In the genomic region with DNA sequence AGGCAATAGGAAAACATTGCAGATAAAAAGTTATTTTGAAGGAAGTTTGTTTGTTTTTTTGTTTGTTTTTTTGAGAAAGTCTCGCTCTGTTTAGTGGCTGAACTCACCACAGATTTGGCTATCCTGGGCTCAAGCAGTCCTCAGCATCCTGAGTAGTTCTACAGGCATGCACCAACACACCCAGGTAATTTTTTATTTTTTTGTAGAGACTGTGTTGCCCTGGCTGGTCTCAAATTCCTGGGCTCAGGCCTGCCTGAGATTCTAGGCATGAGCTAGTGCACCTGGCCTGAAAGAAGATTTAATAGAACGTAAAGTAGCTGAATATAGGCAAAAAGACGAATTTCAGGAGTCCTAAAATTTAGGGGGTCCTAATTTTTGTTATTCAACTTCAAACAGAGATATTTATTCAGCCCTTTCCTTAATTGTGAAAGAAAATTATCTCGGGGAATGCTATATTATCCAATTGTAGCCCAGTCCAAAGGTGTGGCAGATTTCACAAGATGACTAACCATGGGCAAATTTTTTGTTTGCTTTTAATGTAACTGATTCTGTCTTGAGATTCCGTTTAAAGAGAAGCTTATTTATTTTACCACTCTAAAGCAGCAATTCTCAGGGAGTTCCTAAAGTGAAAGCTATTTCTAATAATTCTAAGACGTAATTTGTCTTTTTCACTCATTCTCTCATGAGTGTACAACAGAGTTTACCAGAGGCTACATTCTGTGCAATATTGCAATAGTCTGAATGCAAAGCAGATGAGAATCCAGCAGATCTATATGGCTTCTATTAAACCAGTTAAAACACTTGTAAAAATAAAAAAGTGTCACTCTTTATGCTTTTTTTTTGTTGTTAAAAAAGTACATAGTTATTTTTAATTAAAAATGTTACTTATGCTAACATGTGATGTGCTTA, we compare ENCODE assay signal across 12 cellular contexts. TPM values are rescaled to one million over a fixed set of nuclear protein-coding genes. Genes with fewer than 3 reads are reported as not detected.
DNase-seq lines count a peak whose midpoint lies in the region; ATAC-seq and TF ChIP-seq lines count a peak whose summit lies in the region.
"Had no signal": no experiment of that assay in that cellular context is flagged by ENCODE, and none has a peak within 500 bp of the region (broad histone marks: within the 10 kb centered on the region; RNA-seq: fewer than 3 reads in every experiment).

No MANE protein-coding gene starts in this region.

- H3K4me3 ChIP-seq in DOHH2 (ENCODE audit: low read length) (no peak overlapping the region), retinal pigment epithelial cell (ENCODE audit: low read length) (peak overlapping the region; percentile 51)
- H3K4me3 ChIP-seq: BLaER1 treated with 17β-estradiol and CSF1 and Interleukin-3, amounts not matched to agents 10 nM and 100 nM had no signal

- no peaks in the 10 kb centered on the region for H3K36me3 ChIP-seq in DOHH2 (ENCODE audit: control insufficient read depth, low read length)
- H3K36me3 ChIP-seq: BLaER1 treated with 17β-estradiol and CSF1 and Interleukin-3, amounts not matched to agents 10 nM and 100 nM had no signal

- no peaks in the 10 kb centered on the region for H3K9me3 ChIP-seq in DOHH2 (ENCODE audit: control insufficient read depth, insufficient read depth, low read length)

- no peaks in the 10 kb centered on the region for H4K20me1 ChIP-seq in DOHH2 (ENCODE audit: control insufficient read depth, insufficient read depth, low read depth, low read length)
- H4K20me1 ChIP-seq: BLaER1 treated with 17β-estradiol and CSF1 and Interleukin-3, amounts not matched to agents 10 nM and 100 nM had no signal

- H3K27me3 ChIP-seq in DOHH2 (ENCODE audit: control insufficient read depth, low read length) (peaks cover 3% of the 10 kb centered on the region; the same call in 1 of the 2 replicates), foreskin keratinocyte (no peaks in the 10 kb centered on the region)
- H3K27me3 ChIP-seq: BLaER1 treated with 17β-estradiol and CSF1 and Interleukin-3, amounts not matched to agents 10 nM and 100 nM had no signal

- no peaks in the 10 kb centered on the region for H3K79me2 ChIP-seq in DOHH2 (ENCODE audit: control insufficient read depth, low read length)

- peak; percentile 29 for DNase-seq in SW480 (ENCODE audit: low spot score)
- peak; percentile 77 to 90 for DNase-seq in foreskin keratinocyte
- no peak for DNase-seq in retinal pigment epithelial cell (ENCODE audit: low read depth)
- DNase-seq in amygdala (lab: John Stamatoyannopoulos, UW): no peak
- no peak for DNase-seq in GM19238 (ENCODE audit: insufficient read length, low spot score)
- DNase-seq in NCI-H187 (lab: John Stamatoyannopoulos, UW): no peak
- no peak for DNase-seq in central memory CD4-positive, alpha-beta T cell
- DNase-seq: activated naive CD4-positive, alpha-beta T cell treated with anti-CD3 and anti-CD28 coated beads, Interleukin-2, amount 10 ng/mL, durations not matched to agents 7 days and 5 days; effector CD8-positive, alpha-beta T cell; stimulated activated CD4-positive, alpha-beta T cell treated with anti-CD3 and anti-CD28 coated beads, Interleukin-4, amount 100 ng/mL, for 24 hours had no signal

- peak overlapping the region; percentile 49 for H3K4me2 ChIP-seq in DOHH2 (ENCODE audit: low read length)

- TF ChIP-seq CTCF in DOHH2 (IDR thresholded peaks at IDR 0.05; ENCODE audit: low read depth, low read length, poor library complexity, severe bottlenecking): no peak
- no peak for TF ChIP-seq CTCF in foreskin keratinocyte (conservative IDR thresholded peaks at IDR 0.05)
- TF ChIP-seq CTCF in retinal pigment epithelial cell (conservative IDR thresholded peaks at IDR 0.05; ENCODE audit: low read depth, low read length): no peak

- H3F3A ChIP-seq in DOHH2 (ENCODE audit: control insufficient read depth, insufficient read depth): no peaks in the 10 kb centered on the region

- no peak overlapping the region for H3K27ac ChIP-seq in DOHH2 (ENCODE audit: low read depth, low read length)
- H3K27ac ChIP-seq in foreskin keratinocyte: peak overlapping the region; percentile 75
- H3K27ac ChIP-seq: BLaER1 treated with 17β-estradiol and CSF1 and Interleukin-3, amounts not matched to agents 10 nM and 100 nM had no signal

- peak; percentile 73 for ATAC-seq in foreskin keratinocyte

- H3K9me2 ChIP-seq in DOHH2 (replicated peaks; ENCODE audit: control insufficient read depth, low read length): no peaks in the 10 kb centered on the region

- H3K4me1 ChIP-seq in DOHH2 (ENCODE audit: control insufficient read depth, low read length) (peaks cover 15% of the 10 kb centered on the region; the same call in 1 of the 2 replicates), foreskin keratinocyte (peaks cover 28% of the 10 kb centered on the region)

RNA-seq across cellular contexts. Expression of gene IL18, which starts 0.9 kb away (rescaled TPM):
- 52.6 and 58.4 TPM in 2 replicates for total RNA-seq in foreskin keratinocyte
- polyA plus RNA-seq in foreskin keratinocyte: 67.7 and 79.2 TPM in 2 replicates

RNA-seq across cellular contexts. Expression of gene TEX12, which starts 4.2 kb away (rescaled TPM):
- total RNA-seq in foreskin keratinocyte: not detected in 2 replicates
- not detected in 2 replicates for polyA plus RNA-seq in foreskin keratinocyte

RNA-seq across cellular contexts. Expression of gene BCO2, which starts 12.3 kb away (rescaled TPM):
- 0.17 and 0.18 TPM in 2 replicates for total RNA-seq in foreskin keratinocyte
- polyA plus RNA-seq in foreskin keratinocyte: 0.04 and 0.24 TPM in 2 replicates

Comparison
In these comparisons a context has a peak if more than half of its experiments do, and no peak if none do; other contexts are left out.
1. DNase-seq: peak in SW480 (single experiment) and foreskin keratinocyte (2 of 2); none in retinal pigment epithelial cell (single experiment), amygdala (0 of 56), GM19238 (single experiment), NCI-H187 (0 of 2) and central memory CD4-positive, alpha-beta T cell (single experiment).